Comparison of ENCODE assay signal across 17 cellular contexts in the genomic region with DNA sequence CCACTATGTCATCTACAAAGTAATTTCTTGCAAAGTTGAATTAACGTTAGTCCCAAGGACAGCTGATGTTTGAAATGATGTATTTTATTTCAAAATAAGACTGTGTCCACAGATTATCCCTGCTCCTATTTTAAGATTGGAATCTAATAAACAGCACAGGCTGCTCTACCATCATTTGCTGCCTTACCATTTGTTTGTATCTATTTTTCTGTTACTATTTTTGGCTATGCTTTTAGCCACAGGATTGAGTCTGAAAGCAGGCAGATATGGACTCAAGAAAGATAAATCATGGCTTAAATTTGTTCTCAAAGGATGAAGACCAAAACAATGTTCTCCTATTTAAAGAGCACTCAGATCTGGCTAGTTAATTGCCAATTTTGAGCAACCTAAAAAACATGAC.
"Had no signal": no experiment of that assay in that cellular context is flagged by ENCODE, and none has a peak within 500 bp of the region (broad histone marks: within the 10 kb centered on the region; RNA-seq: fewer than 3 reads in every experiment).

No MANE protein-coding gene starts in this region.

- H3K4me1 Mint-ChIP-seq: memory B cell had no signal

- H3K27ac Mint-ChIP-seq: activated naive CD4-positive, alpha-beta T cell treated with anti-CD3 and anti-CD28 coated beads for 36 hours; activated T-helper 2 cell treated with anti-CD3 and anti-CD28 coated beads, Interferon-gamma antibody, Interleukin-2, Interleukin-4, amounts not matched to agents 10 μg/mL and 5 μg/mL and 100 μg/mL, durations not matched to agents 14 hours and 24 hours and 36 hours; effector memory CD8-positive, alpha-beta T cell; memory B cell; nephron progenitor cell had no signal

- H3K9me3 Mint-ChIP-seq: activated T-helper 2 cell treated with anti-CD3 and anti-CD28 coated beads, Interferon-gamma antibody, Interleukin-2, Interleukin-4, amounts not matched to agents 10 μg/mL and 5 μg/mL and 100 μg/mL, durations not matched to agents 14 hours and 24 hours and 36 hours; effector memory CD8-positive, alpha-beta T cell; nephron progenitor cell had no signal

- H3K4me1 ChIP-seq: left ventricle myocardium inferior, upper lobe of right lung had no signal

- H3K27me3 ChIP-seq: upper lobe of right lung had no signal

- H3K4me3 ChIP-seq: left ventricle myocardium inferior, upper lobe of right lung had no signal

- DNase-seq: activated CD4-positive, alpha-beta T cell treated with anti-CD3 and anti-CD28 coated beads, Interleukin-2, amount 50 U/mL, for 4 hours; activated CD4-positive, CD25-positive, alpha-beta regulatory T cell treated with anti-CD3 and anti-CD28 coated beads, Interleukin-2, amount 50 U/mL, for 72 hours; activated naive CD4-positive, alpha-beta T cell treated with anti-CD3 and anti-CD28 coated beads for 36 hours; activated T-cell treated with anti-CD3 and anti-CD28 coated beads for 4 hours; dermis blood vessel endothelial cell; effector memory CD8-positive, alpha-beta T cell; hippocampal formation; kidney; left ventricle myocardium inferior; nephron progenitor cell; occipital lobe; stimulated activated naive CD8-positive, alpha-beta T cell treated with anti-CD3 and anti-CD28 coated beads, Interleukin-15, Interleukin-2, amounts not matched to agents 100 U/mL and 50 U/mL, for 24 hours; T1000; upper lobe of right lung had no signal

- H3K4me3 Mint-ChIP-seq: activated naive CD4-positive, alpha-beta T cell treated with anti-CD3 and anti-CD28 coated beads for 36 hours; effector memory CD8-positive, alpha-beta T cell; memory B cell; nephron progenitor cell had no signal

- H3K27ac ChIP-seq: left ventricle myocardium inferior, upper lobe of right lung had no signal

- H3K36me3 ChIP-seq: left ventricle myocardium inferior, upper lobe of right lung had no signal

- H3K9me3 ChIP-seq: left ventricle myocardium inferior, upper lobe of right lung had no signal

- ATAC-seq: effector memory CD8-positive, alpha-beta T cell; right cardiac atrium; stimulated activated naive CD8-positive, alpha-beta T cell treated with anti-CD3 and anti-CD28 coated beads, Interleukin-15, Interleukin-2, amounts not matched to agents 100 U/mL and 50 U/mL, for 24 hours; upper lobe of right lung had no signal
